In the genomic region with DNA sequence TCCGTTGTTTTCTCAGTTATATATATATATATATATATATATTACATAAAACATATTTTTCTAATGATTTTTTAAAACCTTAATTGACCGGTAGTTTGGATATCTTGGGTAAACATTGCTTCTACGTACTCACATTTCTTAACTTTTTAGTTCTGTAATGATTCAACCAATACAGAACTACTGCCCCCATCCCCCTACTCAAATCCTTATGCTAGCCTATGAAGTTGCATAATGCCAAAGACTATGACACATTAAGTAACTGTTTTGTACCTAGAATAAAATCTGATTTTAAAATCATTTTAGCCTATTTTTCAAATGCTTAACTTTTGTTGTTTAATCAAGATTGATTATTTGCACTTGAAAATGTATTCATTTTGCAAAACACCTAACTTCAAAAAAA, we compare ENCODE assay signal across 18 cellular contexts.
"Had no signal": no experiment of that assay in that cellular context is flagged by ENCODE, and none has a peak within 500 bp of the region (broad histone marks: within the 10 kb centered on the region; RNA-seq: fewer than 3 reads in every experiment).

No MANE protein-coding gene starts in this region.

- DNase-seq: dermis blood vessel endothelial cell; dorsolateral prefrontal cortex; effector CD4-positive, alpha-beta T cell; effector memory CD4-positive, alpha-beta T cell; foreskin keratinocyte; heart left ventricle; islet precursor cell; kidney; kidney glomerular epithelial cell; left colon; left ventricle myocardium inferior; lower lobe of right lung; mesendoderm; naive thymus-derived CD4-positive, alpha-beta T cell had no signal

- H3K9me3 ChIP-seq: esophagus muscularis mucosa, gastroesophageal sphincter, heart left ventricle, left ventricle myocardium inferior, lower lobe of right lung had no signal

- H3K36me3 ChIP-seq: esophagus muscularis mucosa, gastroesophageal sphincter, heart left ventricle, left ventricle myocardium inferior, lower lobe of right lung had no signal

- H3K4me3 ChIP-seq: coronary artery, dorsolateral prefrontal cortex, esophagus muscularis mucosa, gastroesophageal sphincter, heart left ventricle, hepatocyte, left ventricle myocardium inferior, lower lobe of right lung had no signal

- H3K27me3 ChIP-seq: foreskin keratinocyte, hepatocyte had no signal

- H3K27ac ChIP-seq: coronary artery, dorsolateral prefrontal cortex, esophagus muscularis mucosa, foreskin keratinocyte, gastroesophageal sphincter, heart left ventricle, hepatocyte, left ventricle myocardium inferior, lower lobe of right lung had no signal
